In the genomic region with DNA sequence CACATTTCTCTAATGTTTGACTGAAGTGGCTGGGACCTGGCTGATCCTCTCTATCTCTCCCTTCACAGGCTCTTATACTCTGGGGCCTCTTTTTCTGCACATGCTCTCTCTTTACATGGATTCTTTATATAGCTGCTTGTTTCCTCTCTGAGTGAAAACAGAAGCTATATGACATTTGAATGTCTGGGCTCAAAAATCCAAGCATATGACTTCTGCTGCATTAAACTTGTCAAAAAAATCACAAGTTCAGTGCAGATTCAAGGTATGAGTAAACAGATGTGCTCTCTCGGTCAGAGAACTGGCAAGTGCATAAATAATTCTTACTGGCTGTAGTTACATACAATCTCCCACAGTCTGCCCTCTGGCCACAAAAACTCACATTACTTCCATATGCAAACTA, we compare ENCODE assay signal across 29 cellular contexts.
DNase-seq lines count a peak whose midpoint lies in the region; ATAC-seq, FAIRE-seq and TF ChIP-seq lines count a peak whose summit lies in the region.
"Had no signal": no experiment of that assay in that cellular context is flagged by ENCODE, and none has a peak within 500 bp of the region (broad histone marks: within the 10 kb centered on the region; RNA-seq: fewer than 3 reads in every experiment).

No MANE protein-coding gene starts in this region.

- ATAC-seq in GM18519 (IDR thresholded peaks at IDR 0.05; ENCODE audit: low FRiP score, unreplicated experiment) (peak; percentile 71), GM21723 (IDR thresholded peaks at IDR 0.05; ENCODE audit: unreplicated experiment) (peak; percentile 67), HG03378 (IDR thresholded peaks at IDR 0.05; ENCODE audit: unreplicated experiment) (peak; percentile 70)
- ATAC-seq: activated CD4-positive, alpha-beta T cell treated with anti-CD3 and anti-CD28 coated beads for 36 hours; activated CD8-positive, alpha-beta T cell treated with anti-CD3 and anti-CD28 coated beads for 36 hours; body of pancreas; CD8-positive, alpha-beta T cell; heart left ventricle had no signal

- DNase-seq in fibroblast of villous mesenchyme (ENCODE audit: low read depth) = peak; percentile 15
- no peak for DNase-seq in AML-193 (lab: John Stamatoyannopoulos, UW)
- DNase-seq in midbrain (lab: John Stamatoyannopoulos, UW) = no peak
- no peak for DNase-seq in urothelium cell line (ENCODE audit: low spot score)
- DNase-seq: activated CD4-positive, alpha-beta T cell treated with anti-CD3 and anti-CD28 coated beads for 36 hours; activated CD8-positive, alpha-beta memory T cell treated with anti-CD3 and anti-CD28 coated beads, Interleukin-2, amount 50 U/mL, for 48 hours; activated CD8-positive, alpha-beta T cell treated with anti-CD3 and anti-CD28 coated beads for 36 hours; activated naive CD4-positive, alpha-beta T cell treated with anti-CD3 and anti-CD28 coated beads for 36 hours; body of pancreas; CD8-positive, alpha-beta T cell; cerebellar nuclear complex; esophagus squamous epithelium; foreskin melanocyte; H9; heart left ventricle; islet precursor cell; Kasumi-1; left ventricle myocardium inferior; mesenchymal stem cell; NCI-H1417; NCI-H2081 treated with DMSO at 0.1 percent for 48 hours; NCI-H226; Peyer's patch; SHP77 treated with DMSO at 0.1 percent for 48 hours; testis had no signal

- TF ChIP-seq CTCF in fibroblast of villous mesenchyme (IDR thresholded peaks at IDR 0.05; ENCODE audit: insufficient read depth, low read depth, low read length) = no peak

- FAIRE-seq in urothelium cell line (lab: Jason Lieb, UNC) = no peak

- H3K4me3 ChIP-seq in fibroblast of villous mesenchyme (ENCODE audit: low read depth, low read length) = no peak overlapping the region
- H3K4me3 ChIP-seq: body of pancreas, esophagus squamous epithelium, heart left ventricle, left ventricle myocardium inferior, Peyer's patch, skin epidermis, testis had no signal
